ENCODE assay signal across 3 cellular contexts in genomic region chr4:42326524-42326923, GRCh38.
TF ChIP-seq lines count a peak whose summit lies in the region.

No MANE protein-coding gene starts in this region.

TF ChIP-seq in HEK293, 187 proteins besides CTCF, POLR2A, EP300 and RAD21 (continued from another document):
- no peak for TF ChIP-seq ZNF707 (tag by site-specific recombination; IDR thresholded peaks at IDR 0.05)
- peak; percentile 97 for TF ChIP-seq ZNF366 (tag by site-specific recombination; conservative IDR thresholded peaks at IDR 0.05)

TF ChIP-seq in WTC11, 78 proteins besides CTCF, POLR2A, EP300 and RAD21 (continued from another document):
- TF ChIP-seq, protein P1, sequence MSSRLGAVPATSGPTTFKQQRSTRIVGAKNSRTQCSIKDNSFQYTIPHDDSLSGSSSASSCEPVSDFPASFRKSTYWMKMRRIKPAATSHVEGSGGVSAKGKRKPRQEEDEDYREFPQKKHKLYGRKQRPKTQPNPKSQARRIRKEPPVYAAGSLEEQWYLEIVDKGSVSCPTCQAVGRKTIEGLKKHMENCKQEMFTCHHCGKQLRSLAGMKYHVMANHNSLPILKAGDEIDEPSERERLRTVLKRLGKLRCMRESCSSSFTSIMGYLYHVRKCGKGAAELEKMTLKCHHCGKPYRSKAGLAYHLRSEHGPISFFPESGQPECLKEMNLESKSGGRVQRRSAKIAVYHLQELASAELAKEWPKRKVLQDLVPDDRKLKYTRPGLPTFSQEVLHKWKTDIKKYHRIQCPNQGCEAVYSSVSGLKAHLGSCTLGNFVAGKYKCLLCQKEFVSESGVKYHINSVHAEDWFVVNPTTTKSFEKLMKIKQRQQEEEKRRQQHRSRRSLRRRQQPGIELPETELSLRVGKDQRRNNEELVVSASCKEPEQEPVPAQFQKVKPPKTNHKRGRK (CRISPR knock-in tag; IDR thresholded peaks at IDR 0.05; ENCODE audit: borderline replicate concordance) = 0 out of 2 replicates have a peak, but pooled peaks have one; percentile 44
- TF ChIP-seq USF1 (CRISPR knock-in tag; IDR thresholded peaks at IDR 0.05) = no peak

TF ChIP-seq in H1, 55 proteins besides CTCF, POLR2A, EP300 and RAD21 (continued from another document):
- no peak for TF ChIP-seq HDAC2 (IDR thresholded peaks at IDR 0.05; ENCODE audit: borderline replicate concordance in 1 of 2, low read depth in 2 of 2, low read length in 2 of 2)
- TF ChIP-seq, protein P2, sequence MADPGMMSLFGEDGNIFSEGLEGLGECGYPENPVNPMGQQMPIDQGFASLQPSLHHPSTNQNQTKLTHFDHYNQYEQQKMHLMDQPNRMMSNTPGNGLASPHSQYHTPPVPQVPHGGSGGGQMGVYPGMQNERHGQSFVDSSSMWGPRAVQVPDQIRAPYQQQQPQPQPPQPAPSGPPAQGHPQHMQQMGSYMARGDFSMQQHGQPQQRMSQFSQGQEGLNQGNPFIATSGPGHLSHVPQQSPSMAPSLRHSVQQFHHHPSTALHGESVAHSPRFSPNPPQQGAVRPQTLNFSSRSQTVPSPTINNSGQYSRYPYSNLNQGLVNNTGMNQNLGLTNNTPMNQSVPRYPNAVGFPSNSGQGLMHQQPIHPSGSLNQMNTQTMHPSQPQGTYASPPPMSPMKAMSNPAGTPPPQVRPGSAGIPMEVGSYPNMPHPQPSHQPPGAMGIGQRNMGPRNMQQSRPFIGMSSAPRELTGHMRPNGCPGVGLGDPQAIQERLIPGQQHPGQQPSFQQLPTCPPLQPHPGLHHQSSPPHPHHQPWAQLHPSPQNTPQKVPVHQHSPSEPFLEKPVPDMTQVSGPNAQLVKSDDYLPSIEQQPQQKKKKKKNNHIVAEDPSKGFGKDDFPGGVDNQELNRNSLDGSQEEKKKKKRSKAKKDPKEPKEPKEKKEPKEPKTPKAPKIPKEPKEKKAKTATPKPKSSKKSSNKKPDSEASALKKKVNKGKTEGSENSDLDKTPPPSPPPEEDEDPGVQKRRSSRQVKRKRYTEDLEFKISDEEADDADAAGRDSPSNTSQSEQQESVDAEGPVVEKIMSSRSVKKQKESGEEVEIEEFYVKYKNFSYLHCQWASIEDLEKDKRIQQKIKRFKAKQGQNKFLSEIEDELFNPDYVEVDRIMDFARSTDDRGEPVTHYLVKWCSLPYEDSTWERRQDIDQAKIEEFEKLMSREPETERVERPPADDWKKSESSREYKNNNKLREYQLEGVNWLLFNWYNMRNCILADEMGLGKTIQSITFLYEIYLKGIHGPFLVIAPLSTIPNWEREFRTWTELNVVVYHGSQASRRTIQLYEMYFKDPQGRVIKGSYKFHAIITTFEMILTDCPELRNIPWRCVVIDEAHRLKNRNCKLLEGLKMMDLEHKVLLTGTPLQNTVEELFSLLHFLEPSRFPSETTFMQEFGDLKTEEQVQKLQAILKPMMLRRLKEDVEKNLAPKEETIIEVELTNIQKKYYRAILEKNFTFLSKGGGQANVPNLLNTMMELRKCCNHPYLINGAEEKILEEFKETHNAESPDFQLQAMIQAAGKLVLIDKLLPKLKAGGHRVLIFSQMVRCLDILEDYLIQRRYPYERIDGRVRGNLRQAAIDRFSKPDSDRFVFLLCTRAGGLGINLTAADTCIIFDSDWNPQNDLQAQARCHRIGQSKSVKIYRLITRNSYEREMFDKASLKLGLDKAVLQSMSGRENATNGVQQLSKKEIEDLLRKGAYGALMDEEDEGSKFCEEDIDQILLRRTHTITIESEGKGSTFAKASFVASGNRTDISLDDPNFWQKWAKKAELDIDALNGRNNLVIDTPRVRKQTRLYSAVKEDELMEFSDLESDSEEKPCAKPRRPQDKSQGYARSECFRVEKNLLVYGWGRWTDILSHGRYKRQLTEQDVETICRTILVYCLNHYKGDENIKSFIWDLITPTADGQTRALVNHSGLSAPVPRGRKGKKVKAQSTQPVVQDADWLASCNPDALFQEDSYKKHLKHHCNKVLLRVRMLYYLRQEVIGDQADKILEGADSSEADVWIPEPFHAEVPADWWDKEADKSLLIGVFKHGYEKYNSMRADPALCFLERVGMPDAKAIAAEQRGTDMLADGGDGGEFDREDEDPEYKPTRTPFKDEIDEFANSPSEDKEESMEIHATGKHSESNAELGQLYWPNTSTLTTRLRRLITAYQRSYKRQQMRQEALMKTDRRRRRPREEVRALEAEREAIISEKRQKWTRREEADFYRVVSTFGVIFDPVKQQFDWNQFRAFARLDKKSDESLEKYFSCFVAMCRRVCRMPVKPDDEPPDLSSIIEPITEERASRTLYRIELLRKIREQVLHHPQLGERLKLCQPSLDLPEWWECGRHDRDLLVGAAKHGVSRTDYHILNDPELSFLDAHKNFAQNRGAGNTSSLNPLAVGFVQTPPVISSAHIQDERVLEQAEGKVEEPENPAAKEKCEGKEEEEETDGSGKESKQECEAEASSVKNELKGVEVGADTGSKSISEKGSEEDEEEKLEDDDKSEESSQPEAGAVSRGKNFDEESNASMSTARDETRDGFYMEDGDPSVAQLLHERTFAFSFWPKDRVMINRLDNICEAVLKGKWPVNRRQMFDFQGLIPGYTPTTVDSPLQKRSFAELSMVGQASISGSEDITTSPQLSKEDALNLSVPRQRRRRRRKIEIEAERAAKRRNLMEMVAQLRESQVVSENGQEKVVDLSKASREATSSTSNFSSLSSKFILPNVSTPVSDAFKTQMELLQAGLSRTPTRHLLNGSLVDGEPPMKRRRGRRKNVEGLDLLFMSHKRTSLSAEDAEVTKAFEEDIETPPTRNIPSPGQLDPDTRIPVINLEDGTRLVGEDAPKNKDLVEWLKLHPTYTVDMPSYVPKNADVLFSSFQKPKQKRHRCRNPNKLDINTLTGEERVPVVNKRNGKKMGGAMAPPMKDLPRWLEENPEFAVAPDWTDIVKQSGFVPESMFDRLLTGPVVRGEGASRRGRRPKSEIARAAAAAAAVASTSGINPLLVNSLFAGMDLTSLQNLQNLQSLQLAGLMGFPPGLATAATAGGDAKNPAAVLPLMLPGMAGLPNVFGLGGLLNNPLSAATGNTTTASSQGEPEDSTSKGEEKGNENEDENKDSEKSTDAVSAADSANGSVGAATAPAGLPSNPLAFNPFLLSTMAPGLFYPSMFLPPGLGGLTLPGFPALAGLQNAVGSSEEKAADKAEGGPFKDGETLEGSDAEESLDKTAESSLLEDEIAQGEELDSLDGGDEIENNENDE (IDR thresholded peaks at IDR 0.05; ENCODE audit: insufficient replicate concordance, low read length) = no peak
- TF ChIP-seq RFX5 (IDR thresholded peaks at IDR 0.05; ENCODE audit: borderline replicate concordance, low read depth, low read length) = no peak
- TF ChIP-seq BRCA1 (IDR thresholded peaks at IDR 0.05; ENCODE audit: low read depth, low read length) = no peak
- TF ChIP-seq, protein P3, sequence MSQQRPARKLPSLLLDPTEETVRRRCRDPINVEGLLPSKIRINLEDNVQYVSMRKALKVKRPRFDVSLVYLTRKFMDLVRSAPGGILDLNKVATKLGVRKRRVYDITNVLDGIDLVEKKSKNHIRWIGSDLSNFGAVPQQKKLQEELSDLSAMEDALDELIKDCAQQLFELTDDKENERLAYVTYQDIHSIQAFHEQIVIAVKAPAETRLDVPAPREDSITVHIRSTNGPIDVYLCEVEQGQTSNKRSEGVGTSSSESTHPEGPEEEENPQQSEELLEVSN (IDR thresholded peaks at IDR 0.05) = no peak
- TF ChIP-seq GTF2F1 (IDR thresholded peaks at IDR 0.05; ENCODE audit: borderline replicate concordance, low read depth, low read length) = no peak
- no peak for TF ChIP-seq SIX5 (IDR thresholded peaks at IDR 0.05; ENCODE audit: low read depth, low read length)
- no peak for TF ChIP-seq RBBP5 (IDR thresholded peaks at IDR 0.05; ENCODE audit: borderline replicate concordance, low read depth, low read length)
- no peak for TF ChIP-seq SRF (IDR thresholded peaks at IDR 0.05; ENCODE audit: low read depth, low read length)
- no peak for TF ChIP-seq FOSL1 (IDR thresholded peaks at IDR 0.05; ENCODE audit: insufficient read depth, low read depth, low read length)
- TF ChIP-seq, protein P4, sequence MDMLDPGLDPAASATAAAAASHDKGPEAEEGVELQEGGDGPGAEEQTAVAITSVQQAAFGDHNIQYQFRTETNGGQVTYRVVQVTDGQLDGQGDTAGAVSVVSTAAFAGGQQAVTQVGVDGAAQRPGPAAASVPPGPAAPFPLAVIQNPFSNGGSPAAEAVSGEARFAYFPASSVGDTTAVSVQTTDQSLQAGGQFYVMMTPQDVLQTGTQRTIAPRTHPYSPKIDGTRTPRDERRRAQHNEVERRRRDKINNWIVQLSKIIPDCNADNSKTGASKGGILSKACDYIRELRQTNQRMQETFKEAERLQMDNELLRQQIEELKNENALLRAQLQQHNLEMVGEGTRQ (IDR thresholded peaks at IDR 0.05; ENCODE audit: low read length) = no peak
